In the genomic region with DNA sequence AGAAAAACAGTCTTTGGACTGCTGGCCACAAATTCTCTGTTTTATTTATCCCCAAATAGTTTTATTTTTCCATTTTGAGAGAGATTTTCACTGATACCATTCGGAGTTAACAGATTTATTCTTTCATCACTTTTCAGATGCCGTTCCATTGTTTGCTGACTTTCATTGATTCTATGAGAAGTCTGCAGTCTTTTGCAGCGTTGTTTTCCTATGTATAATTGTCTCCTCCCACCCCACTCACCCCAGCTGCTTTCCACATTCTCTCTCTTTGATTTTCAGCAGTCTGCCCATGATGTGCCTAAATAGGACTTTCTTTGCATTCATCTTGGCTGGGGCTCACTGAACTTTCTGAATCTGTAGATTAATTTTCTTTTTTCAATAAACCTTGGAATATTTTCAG, we compare ENCODE assay signal across 27 cellular contexts.
"Had no signal": no experiment of that assay in that cellular context is flagged by ENCODE, and none has a peak within 500 bp of the region (broad histone marks: within the 10 kb centered on the region; RNA-seq: fewer than 3 reads in every experiment).

No MANE protein-coding gene starts in this region.

- DNase-seq: activated CD4-positive, alpha-beta T cell treated with anti-CD3 and anti-CD28 coated beads for 4 hours; activated CD4-positive, alpha-beta T cell treated with anti-CD3 and anti-CD28 coated beads, Interleukin-2, amount 50 U/mL, for 48 hours; activated CD4-positive, CD25-positive, alpha-beta regulatory T cell; activated CD8-positive, alpha-beta memory T cell treated with anti-CD3 and anti-CD28 coated beads, Interleukin-2, amount 50 U/mL, for 48 hours; activated naive CD4-positive, alpha-beta T cell treated with Interleukin-2 at 50 U/mL for 16 hours; activated naive CD8-positive, alpha-beta T cell treated with anti-CD3 and anti-CD28 coated beads for 36 hours; activated T-cell treated with anti-CD3 and anti-CD28 coated beads, Interleukin-2, amount 50 U/mL, for 4 hours; colonic mucosa; dorsolateral prefrontal cortex; effector memory CD8-positive, alpha-beta T cell; hippocampal formation; left ventricle myocardium superior; midbrain; natural killer cell; retina; stimulated activated CD4-positive, alpha-beta T cell treated with anti-CD3 and anti-CD28 coated beads, Interleukin-4, amount 100 ng/mL, for 24 hours; stimulated activated naive CD8-positive, alpha-beta T cell treated with anti-CD3 and anti-CD28 coated beads, Interleukin-15, Interleukin-2, amounts not matched to agents 100 U/mL and 50 U/mL, for 24 hours; substantia nigra; T1000; thyroid gland; upper lobe of right lung had no signal

- H3K27ac ChIP-seq: breast epithelium, colonic mucosa, dorsolateral prefrontal cortex, esophagus muscularis mucosa, spleen, thyroid gland, upper lobe of right lung had no signal

- H3K27me3 Mint-ChIP-seq: activated naive CD8-positive, alpha-beta T cell treated with anti-CD3 and anti-CD28 coated beads for 36 hours; central memory CD8-positive, alpha-beta T cell; progenitor cell of endocrine pancreas had no signal

- ATAC-seq: activated T-cell treated with anti-CD3 and anti-CD28 coated beads, Interleukin-2, amount 50 U/mL, for 4 hours; effector memory CD8-positive, alpha-beta T cell; left ventricle myocardium superior; natural killer cell; stimulated activated naive CD8-positive, alpha-beta T cell treated with anti-CD3 and anti-CD28 coated beads, Interleukin-15, Interleukin-2, amounts not matched to agents 100 U/mL and 50 U/mL, for 24 hours; upper lobe of right lung had no signal

- H3K27ac Mint-ChIP-seq: activated naive CD8-positive, alpha-beta T cell treated with anti-CD3 and anti-CD28 coated beads for 36 hours; activated T-helper 2 cell treated with anti-CD3 and anti-CD28 coated beads, Interferon-gamma antibody, Interleukin-2, Interleukin-4, amounts not matched to agents 10 μg/mL and 5 μg/mL and 100 μg/mL, durations not matched to agents 14 hours and 24 hours and 36 hours; effector memory CD8-positive, alpha-beta T cell; natural killer cell; progenitor cell of endocrine pancreas had no signal

- H3K9me3 ChIP-seq: colonic mucosa, thyroid gland had no signal

- H3K27me3 ChIP-seq: breast epithelium, colonic mucosa, dorsolateral prefrontal cortex, esophagus muscularis mucosa, thyroid gland, upper lobe of right lung had no signal

- H3K4me3 ChIP-seq: breast epithelium, colonic mucosa, dorsolateral prefrontal cortex, esophagus muscularis mucosa, spleen, thyroid gland, upper lobe of right lung had no signal

- H3K36me3 ChIP-seq: breast epithelium, colonic mucosa, esophagus muscularis mucosa, spleen, thyroid gland, upper lobe of right lung had no signal

- H3K4me1 ChIP-seq: breast epithelium, colonic mucosa, esophagus muscularis mucosa, spleen, thyroid gland, upper lobe of right lung had no signal

- H3K4me1 Mint-ChIP-seq: activated naive CD8-positive, alpha-beta T cell treated with anti-CD3 and anti-CD28 coated beads for 36 hours; central memory CD8-positive, alpha-beta T cell; natural killer cell had no signal

- H3K4me3 Mint-ChIP-seq: activated naive CD8-positive, alpha-beta T cell treated with anti-CD3 and anti-CD28 coated beads for 36 hours; activated T-cell treated with anti-CD3 and anti-CD28 coated beads, Interleukin-2, amount 50 U/mL, for 4 hours; central memory CD8-positive, alpha-beta T cell; effector memory CD8-positive, alpha-beta T cell; natural killer cell had no signal
